Comparison of ENCODE assay signal across 18 cellular contexts in genomic region chr3:10548997-10549396, GRCh38. TPM values are rescaled to one million over a fixed set of nuclear protein-coding genes. Genes with fewer than 3 reads are reported as not detected.
DNase-seq lines count a peak whose midpoint lies in the region; ATAC-seq, FAIRE-seq and TF ChIP-seq lines count a peak whose summit lies in the region.
"Had no signal": no experiment of that assay in that cellular context is flagged by ENCODE, and none has a peak within 500 bp of the region (broad histone marks: within the 10 kb centered on the region; RNA-seq: fewer than 3 reads in every experiment).

No MANE protein-coding gene starts in this region.

- H3K27me3 ChIP-seq in foreskin keratinocyte (no peaks in the 10 kb centered on the region), GM23338 (ENCODE audit: insufficient read depth) (no peaks in the 10 kb centered on the region)

- no peaks in the 10 kb centered on the region for H3K9me2 ChIP-seq in GM23338 (ENCODE audit: insufficient read depth)

- H3K4me3 Mint-ChIP-seq in activated CD8-positive, alpha-beta T cell treated with anti-CD3 and anti-CD28 coated beads, Interleukin-2, amount 10 ng/mL, durations not matched to agents 7 days and 5 days: no peak overlapping the region
- H3K4me3 Mint-ChIP-seq in GM23338: no peak overlapping the region
- H3K4me3 Mint-ChIP-seq: activated B cell treated with CpG ODN at 0.5 μM for 24 hours; CD4-positive, alpha-beta T cell had no signal

- no peak overlapping the region for H3K27ac ChIP-seq in foreskin keratinocyte
- H3K27ac ChIP-seq in GM23338 (ENCODE audit: low read depth): no peak overlapping the region

- H3K4me2 ChIP-seq in GM23338: no peak overlapping the region

- no peaks in the 10 kb centered on the region for H3K36me3 ChIP-seq in GM23338 (ENCODE audit: insufficient read depth)

- no peak overlapping the region for H3K27ac Mint-ChIP-seq in activated CD8-positive, alpha-beta T cell treated with anti-CD3 and anti-CD28 coated beads, Interleukin-2, amount 10 ng/mL, durations not matched to agents 7 days and 5 days
- no peak overlapping the region for H3K27ac Mint-ChIP-seq in GM23338
- H3K27ac Mint-ChIP-seq: activated B cell treated with CpG ODN at 0.5 μM for 24 hours; CD4-positive, alpha-beta T cell; immature natural killer cell; progenitor cell of endocrine pancreas had no signal

- peaks cover 40% of the 10 kb centered on the region for H3K4me1 Mint-ChIP-seq in activated CD8-positive, alpha-beta T cell treated with anti-CD3 and anti-CD28 coated beads, Interleukin-2, amount 10 ng/mL, durations not matched to agents 7 days and 5 days (ENCODE audit: low read depth)
- peaks cover 9% of the 10 kb centered on the region; the same call in 2 of the 3 replicates for H3K4me1 Mint-ChIP-seq in GM23338

- no peaks in the 10 kb centered on the region for H3F3A ChIP-seq in GM23338 (replicated peaks; ENCODE audit: low read depth)

- H3K9me3 Mint-ChIP-seq in activated CD8-positive, alpha-beta T cell treated with anti-CD3 and anti-CD28 coated beads, Interleukin-2, amount 10 ng/mL, durations not matched to agents 7 days and 5 days (ENCODE audit: insufficient read depth): no peaks in the 10 kb centered on the region
- H3K9me3 Mint-ChIP-seq in GM23338: 0 out of 3 replicates have a peak, but pooled peaks cover 1% of the 10 kb centered on the region
- H3K9me3 Mint-ChIP-seq: activated B cell treated with CpG ODN at 0.5 μM for 24 hours; CD4-positive, alpha-beta T cell; immature natural killer cell had no signal

- no peak for FAIRE-seq in urothelium cell line (lab: Jason Lieb, UNC)
- FAIRE-seq: G401.6, GM18507 had no signal

- TF ChIP-seq CTCF in foreskin keratinocyte (conservative IDR thresholded peaks at IDR 0.05) (no peak), GM23338 (conservative IDR thresholded peaks at IDR 0.05; ENCODE audit: low read depth in 2 of 2) (no peak)

- no peak overlapping the region for H2AFZ ChIP-seq in GM23338

- H3K79me2 ChIP-seq in GM23338 (replicated peaks; ENCODE audit: insufficient read depth): no peaks in the 10 kb centered on the region

- DNase-seq in stimulated activated naive CD4-positive, alpha-beta T cell treated with Interleukin-2 at 50 U/mL for 16 hours (lab: John Stamatoyannopoulos, UW): peak; percentile 8
- no peak for DNase-seq in stimulated activated naive CD4-positive, alpha-beta T cell (lab: John Stamatoyannopoulos, UW)
- DNase-seq in activated CD8-positive, alpha-beta T cell treated with anti-CD3 and anti-CD28 coated beads, Interleukin-2, amount 10 ng/mL, durations not matched to agents 7 days and 5 days: peak; percentile 27
- peak in 1 of 2 donors; percentile 7 for DNase-seq in foreskin keratinocyte
- peak; percentile 58 for DNase-seq in urothelium cell line (ENCODE audit: low spot score)
- DNase-seq in GM23338 (ENCODE audit: low spot score): no peak
- DNase-seq in OCI-M2 (lab: John Stamatoyannopoulos, UW; ENCODE audit: unreplicated experiment): no peak
- DNase-seq: activated B cell treated with CpG ODN at 0.5 μM for 24 hours; CD4-positive, alpha-beta T cell; immature natural killer cell; NCI-H526 treated with DMSO at 0.1 percent for 48 hours had no signal

- H4K20me1 ChIP-seq in GM23338 (replicated peaks; ENCODE audit: insufficient read depth): no peaks in the 10 kb centered on the region

- CTCF ChIA-PET in activated CD8-positive, alpha-beta T cell treated with anti-CD3 and anti-CD28 coated beads, Interleukin-2, amount 10 ng/mL, durations not matched to agents 7 days and 5 days (lab: Charles Lee): no interaction called here

- H3K4me1 ChIP-seq in foreskin keratinocyte (no peaks in the 10 kb centered on the region), GM23338 (ENCODE audit: insufficient read depth) (peaks cover 1% of the 10 kb centered on the region; the same call in 1 of the 2 replicates)

- no peaks in the 10 kb centered on the region for H3K36me3 Mint-ChIP-seq in activated CD8-positive, alpha-beta T cell treated with anti-CD3 and anti-CD28 coated beads, Interleukin-2, amount 10 ng/mL, durations not matched to agents 7 days and 5 days (ENCODE audit: low read depth)
- H3K36me3 Mint-ChIP-seq in GM23338 (ENCODE audit: low read depth): no peaks in the 10 kb centered on the region
- H3K36me3 Mint-ChIP-seq: immature natural killer cell had no signal

- ATAC-seq in activated CD8-positive, alpha-beta T cell treated with anti-CD3 and anti-CD28 coated beads, Interleukin-2, amount 10 ng/mL, durations not matched to agents 7 days and 5 days: no peak
- ATAC-seq in foreskin keratinocyte (peak; percentile 26), GM23338 (no peak), HG03565 (IDR thresholded peaks at IDR 0.05; ENCODE audit: unreplicated experiment) (no peak)

- POLR2A ChIA-PET in activated CD8-positive, alpha-beta T cell treated with anti-CD3 and anti-CD28 coated beads, Interleukin-2, amount 10 ng/mL, durations not matched to agents 7 days and 5 days (lab: Charles Lee): interaction anchor here (0.6 kb wide), 1 partner anchor 79 kb away, joined by 3 read pairs; no protein-coding TSS in a partner anchor

- no peak overlapping the region for H3K4me3 ChIP-seq in GM23338

- peaks cover 6% of the 10 kb centered on the region for H3K27me3 Mint-ChIP-seq in activated CD8-positive, alpha-beta T cell treated with anti-CD3 and anti-CD28 coated beads, Interleukin-2, amount 10 ng/mL, durations not matched to agents 7 days and 5 days (ENCODE audit: low read depth)
- H3K27me3 Mint-ChIP-seq in GM23338 (ENCODE audit: insufficient read depth, low read depth, poor library complexity): peaks cover 6% of the 10 kb centered on the region
- H3K27me3 Mint-ChIP-seq: progenitor cell of endocrine pancreas had no signal

TF ChIP-seq in GM23338, 12 proteins besides CTCF, POLR2A, EP300 and RAD21 (continues in another document):
- no peak for TF ChIP-seq EZH2 (IDR thresholded peaks at IDR 0.05; ENCODE audit: low read depth, unreplicated experiment)
- no peak for TF ChIP-seq ZNF462 (CRISPR knock-in tag; IDR thresholded peaks at IDR 0.05)
- no peak for TF ChIP-seq JUNB (IDR thresholded peaks at IDR 0.05; ENCODE audit: unreplicated experiment)
- no peak for TF ChIP-seq POLR2AphosphoS5 (IDR thresholded peaks at IDR 0.05; ENCODE audit: low read depth)

RNA-seq across cellular contexts. Expression of gene ATP2B2, which starts 43.6 kb away (rescaled TPM):
- total RNA-seq in activated CD8-positive, alpha-beta T cell treated with anti-CD3 and anti-CD28 coated beads, Interleukin-2, amount 10 ng/mL, durations not matched to agents 7 days and 5 days: not detected
- total RNA-seq in foreskin keratinocyte: not detected in 2 replicates
- not detected in 2 replicates for polyA plus RNA-seq in foreskin keratinocyte
- total RNA-seq in GM23338 (2014; rRNA removed; shearing (Covaris generic)): 0.35 and 0.63 TPM in 2 replicates
- polyA plus RNA-seq in GM23338 (2016; fragmentation: Nextera tagmentation; extraction: Ambion mirVana): 0.42 TPM in 1 of 2 replicates, not detected in the other
- total RNA-seq: activated B cell treated with CpG ODN at 0.5 μM for 24 hours; CD4-positive, alpha-beta T cell; dermis microvascular lymphatic vessel endothelial cell; fibroblast of villous mesenchyme had no signal
- polyA plus RNA-seq: aorta, immature natural killer cell had no signal

Comparison
In these comparisons a context has a peak if more than half of its experiments do, and no peak if none do; other contexts are left out.
1. DNase-seq: peak in stimulated activated naive CD4-positive, alpha-beta T cell treated with Interleukin-2 at 50 U/mL for 16 hours (single experiment), activated CD8-positive, alpha-beta T cell treated with anti-CD3 and anti-CD28 coated beads, Interleukin-2, amount 10 ng/mL, durations not matched to agents 7 days and 5 days (single experiment) and urothelium cell line (single experiment); none in stimulated activated naive CD4-positive, alpha-beta T cell (0 of 6), GM23338 (single experiment) and OCI-M2 (single experiment).